15 cellular contexts compared by ENCODE assay signal in genomic region chr9:89439571-89439970, GRCh38. TPM values are rescaled to one million over a fixed set of nuclear protein-coding genes. Genes with fewer than 3 reads are reported as not detected.
A peak's percentile ranks its signal among the peaks of the same experiment; 100 is the strongest.
DNase-seq lines count a peak whose midpoint lies in the region; ATAC-seq and TF ChIP-seq lines count a peak whose summit lies in the region.
"Had no signal": no experiment of that assay in that cellular context is flagged by ENCODE, and none has a peak within 500 bp of the region (broad histone marks: within the 10 kb centered on the region; RNA-seq: fewer than 3 reads in every experiment).

No MANE protein-coding gene starts in this region.

- H3K4me1 Mint-ChIP-seq in T-helper 1 cell treated with Interleukin-12 subunit alpha and Interleukin-12 subunit beta and Interleukin-4 antibody, amounts not matched to agents 30 μg/mL and 1 μg/mL, for 36 hours (ENCODE audit: low read depth): peaks cover 58% of the 10 kb centered on the region
- H3K4me1 Mint-ChIP-seq in central memory CD8-positive, alpha-beta T cell: peaks cover 80% of the 10 kb centered on the region
- H3K4me1 Mint-ChIP-seq in progenitor cell of endocrine pancreas (ENCODE audit: low read depth): peaks cover 20% of the 10 kb centered on the region

- peaks cover 28% of the 10 kb centered on the region for H3K36me3 Mint-ChIP-seq in T-helper 1 cell treated with Interleukin-12 subunit alpha and Interleukin-12 subunit beta and Interleukin-4 antibody, amounts not matched to agents 30 μg/mL and 1 μg/mL, for 36 hours (ENCODE audit: low read depth)
- H3K36me3 Mint-ChIP-seq in central memory CD8-positive, alpha-beta T cell (ENCODE audit: insufficient read depth): peaks cover 36% of the 10 kb centered on the region
- H3K36me3 Mint-ChIP-seq in progenitor cell of endocrine pancreas (ENCODE audit: insufficient read depth): no peaks in the 10 kb centered on the region
- H3K36me3 Mint-ChIP-seq: type B pancreatic cell had no signal

- no peak for TF ChIP-seq CTCF in progenitor cell of endocrine pancreas (IDR thresholded peaks at IDR 0.05; ENCODE audit: unreplicated experiment)

- ATAC-seq in HG03442 (IDR thresholded peaks at IDR 0.05; ENCODE audit: unreplicated experiment): peak; percentile 30
- no peak for ATAC-seq in central memory CD8-positive, alpha-beta T cell (replicated peaks; ENCODE audit: extremely low read depth, poor library complexity, severe bottlenecking)
- ATAC-seq: body of pancreas, left ventricle myocardium superior had no signal

- no peak overlapping the region for H3K4me3 Mint-ChIP-seq in T-helper 1 cell treated with Interleukin-12 subunit alpha and Interleukin-12 subunit beta and Interleukin-4 antibody, amounts not matched to agents 30 μg/mL and 1 μg/mL, for 36 hours
- H3K4me3 Mint-ChIP-seq in central memory CD8-positive, alpha-beta T cell: peak overlapping the region; percentile 46
- H3K4me3 Mint-ChIP-seq in progenitor cell of endocrine pancreas (ENCODE audit: low read depth): no peak overlapping the region
- H3K4me3 Mint-ChIP-seq: type B pancreatic cell had no signal

- DNase-seq in T-helper 1 cell (no peak), progenitor cell of endocrine pancreas (ENCODE audit: low spot score, unreplicated experiment) (no peak), SKM-1 (lab: John Stamatoyannopoulos, UW; ENCODE audit: unreplicated experiment) (no peak), NCI-H187 (lab: John Stamatoyannopoulos, UW) (no peak), NCI-H2029 (lab: John Stamatoyannopoulos, UW) (no peak)
- no peak for DNase-seq in central memory CD8-positive, alpha-beta T cell (ENCODE audit: low spot score in 2 of 2)
- DNase-seq: body of pancreas, head of caudate nucleus, left ventricle myocardium superior, MV-4-11, NCI-H446, nucleus accumbens had no signal

- no peaks in the 10 kb centered on the region for H3K9me3 Mint-ChIP-seq in T-helper 1 cell treated with Interleukin-12 subunit alpha and Interleukin-12 subunit beta and Interleukin-4 antibody, amounts not matched to agents 30 μg/mL and 1 μg/mL, for 36 hours
- H3K9me3 Mint-ChIP-seq in central memory CD8-positive, alpha-beta T cell: no peaks in the 10 kb centered on the region
- no peaks in the 10 kb centered on the region for H3K9me3 Mint-ChIP-seq in progenitor cell of endocrine pancreas (ENCODE audit: low read depth)
- H3K9me3 Mint-ChIP-seq: type B pancreatic cell had no signal

- H3K27me3 Mint-ChIP-seq in T-helper 1 cell treated with Interleukin-12 subunit alpha and Interleukin-12 subunit beta and Interleukin-4 antibody, amounts not matched to agents 30 μg/mL and 1 μg/mL, for 36 hours (ENCODE audit: low read depth): no peaks in the 10 kb centered on the region
- H3K27me3 Mint-ChIP-seq in central memory CD8-positive, alpha-beta T cell: no peaks in the 10 kb centered on the region
- H3K27me3 Mint-ChIP-seq in progenitor cell of endocrine pancreas: no peaks in the 10 kb centered on the region
- H3K27me3 Mint-ChIP-seq: type B pancreatic cell had no signal

- peak overlapping the region; percentile 26 for H3K27ac Mint-ChIP-seq in T-helper 1 cell treated with Interleukin-12 subunit alpha and Interleukin-12 subunit beta and Interleukin-4 antibody, amounts not matched to agents 30 μg/mL and 1 μg/mL, for 36 hours
- H3K27ac Mint-ChIP-seq in central memory CD8-positive, alpha-beta T cell (ENCODE audit: low read depth): no peak overlapping the region
- H3K27ac Mint-ChIP-seq in progenitor cell of endocrine pancreas: peak overlapping the region; percentile 59
- H3K27ac Mint-ChIP-seq: type B pancreatic cell had no signal

RNA-seq across cellular contexts. Expression of gene SEMA4D, which starts 58.3 kb away (rescaled TPM):
- total RNA-seq in progenitor cell of endocrine pancreas: 63.1 and 65.3 TPM in 2 replicates
